13 cellular contexts compared by ENCODE assay signal in genomic region chr5:79346420-79346824, GRCh38.
DNase-seq lines count a peak whose midpoint lies in the region; ATAC-seq and TF ChIP-seq lines count a peak whose summit lies in the region.
"Had no signal": no experiment of that assay in that cellular context is flagged by ENCODE, and none has a peak within 500 bp of the region (broad histone marks: within the 10 kb centered on the region; RNA-seq: fewer than 3 reads in every experiment).

No MANE protein-coding gene starts in this region.

- H3K4me3 Mint-ChIP-seq in type B pancreatic cell = no peak overlapping the region
- H3K4me3 Mint-ChIP-seq in endothelial cell (ENCODE audit: unreplicated experiment) = no peak overlapping the region
- H3K4me3 Mint-ChIP-seq: activated T-helper 1 cell treated with anti-CD3 and anti-CD28 coated beads, Interleukin-12 subunit alpha, Interleukin-12 subunit beta, Interleukin-2, Interleukin-4 antibody, amounts not matched to agents 30 ng/mL and 10 ng/mL and 1 ng/mL, durations not matched to agents 14 hours and 24 hours and 36 hours; stimulated activated memory B cell treated with anti-CD40 and anti-IgM and Interleukin-4, amounts not matched to agents 10 μg/mL and 1 μg/mL and 100 μg/mL, for 72 hours had no signal

- H3K27me3 ChIP-seq in RWPE2 (ENCODE audit: insufficient read depth, poor library complexity, severe bottlenecking) = no peaks in the 10 kb centered on the region
- H3K27me3 ChIP-seq: cardiac muscle cell, neutrophil had no signal

- DNase-seq in RWPE2 (ENCODE audit: low spot score) (no peak), fibroblast of mammary gland (ENCODE audit: low read depth) (peak; percentile 68), type B pancreatic cell (ENCODE audit: extremely low spot score, unreplicated experiment) (no peak), endothelial cell (ENCODE audit: low spot score) (no peak), NCI-H526 (lab: John Stamatoyannopoulos, UW) (no peak), NCI-H2029 (lab: John Stamatoyannopoulos, UW) (no peak)
- DNase-seq: left ventricle myocardium inferior, NCI-H2029 treated with DMSO at 0.1 percent for 48 hours had no signal

- H3K27me3 Mint-ChIP-seq in type B pancreatic cell (no peaks in the 10 kb centered on the region), endothelial cell (ENCODE audit: unreplicated experiment) (peaks cover 1% of the 10 kb centered on the region)

- H3K36me3 Mint-ChIP-seq in type B pancreatic cell (no peaks in the 10 kb centered on the region), endothelial cell (ENCODE audit: low read depth, unreplicated experiment) (no peaks in the 10 kb centered on the region)
- H3K36me3 Mint-ChIP-seq: stimulated activated memory B cell treated with anti-CD40 and anti-IgM and Interleukin-4, amounts not matched to agents 10 μg/mL and 1 μg/mL and 100 μg/mL, for 72 hours had no signal

- H3K27ac Mint-ChIP-seq in type B pancreatic cell (peak overlapping the region; percentile 67), endothelial cell (ENCODE audit: unreplicated experiment) (no peak overlapping the region)
- H3K27ac Mint-ChIP-seq: activated T-helper 1 cell treated with anti-CD3 and anti-CD28 coated beads, Interleukin-12 subunit alpha, Interleukin-12 subunit beta, Interleukin-2, Interleukin-4 antibody, amounts not matched to agents 30 ng/mL and 10 ng/mL and 1 ng/mL, durations not matched to agents 14 hours and 24 hours and 36 hours; stimulated activated memory B cell treated with anti-CD40 and anti-IgM and Interleukin-4, amounts not matched to agents 10 μg/mL and 1 μg/mL and 100 μg/mL, for 72 hours had no signal

- H3K36me3 ChIP-seq in HEK293 (ENCODE audit: control insufficient read depth in 2 of 2, insufficient read depth in 1 of 2, low read length in 2 of 2) = no peaks in the 10 kb centered on the region
- H3K36me3 ChIP-seq in RWPE2 (ENCODE audit: low read depth) = no peaks in the 10 kb centered on the region
- H3K36me3 ChIP-seq: cardiac muscle cell, left ventricle myocardium inferior, neutrophil had no signal

- H3K9me3 Mint-ChIP-seq in type B pancreatic cell = no peaks in the 10 kb centered on the region
- H3K9me3 Mint-ChIP-seq in endothelial cell (ENCODE audit: unreplicated experiment) = no peaks in the 10 kb centered on the region
- H3K9me3 Mint-ChIP-seq: activated T-helper 1 cell treated with anti-CD3 and anti-CD28 coated beads, Interleukin-12 subunit alpha, Interleukin-12 subunit beta, Interleukin-2, Interleukin-4 antibody, amounts not matched to agents 30 ng/mL and 10 ng/mL and 1 ng/mL, durations not matched to agents 14 hours and 24 hours and 36 hours; stimulated activated memory B cell treated with anti-CD40 and anti-IgM and Interleukin-4, amounts not matched to agents 10 μg/mL and 1 μg/mL and 100 μg/mL, for 72 hours had no signal

- H3K27ac ChIP-seq in HEK293 (ENCODE audit: extremely low read depth, low read depth, low read length) (no peak overlapping the region), RWPE2 (ENCODE audit: poor library complexity, severe bottlenecking) (no peak overlapping the region)
- H3K27ac ChIP-seq: cardiac muscle cell, left ventricle myocardium inferior, neutrophil had no signal

- no peak for TF ChIP-seq CTCF in HEK293 (tag by site-specific recombination; IDR thresholded peaks at IDR 0.05)
- no peak for TF ChIP-seq CTCF in RWPE2 (IDR thresholded peaks at IDR 0.05; ENCODE audit: poor library complexity, severe bottlenecking)
- TF ChIP-seq CTCF in fibroblast of mammary gland (conservative IDR thresholded peaks at IDR 0.05; ENCODE audit: control insufficient read depth, insufficient read depth, low read depth, low read length) = no peak
- no peak for TF ChIP-seq CTCF in type B pancreatic cell (conservative IDR thresholded peaks at IDR 0.05)
- no peak for TF ChIP-seq CTCF in endothelial cell (IDR thresholded peaks at IDR 0.05; ENCODE audit: unreplicated experiment)

- H3K9me3 ChIP-seq in HEK293 (ENCODE audit: control insufficient read depth, insufficient read depth, low read depth, low read length) (no peaks in the 10 kb centered on the region), RWPE2 (ENCODE audit: severe bottlenecking) (no peaks in the 10 kb centered on the region)
- H3K9me3 ChIP-seq: left ventricle myocardium inferior, neutrophil had no signal

- POLR2A ChIA-PET in HEK293 (lab: Yijun Ruan, JAX) = no interaction called here

- CTCF ChIA-PET in HEK293 (lab: Yijun Ruan, JAX) = interaction anchor here (0.7 to 0.8 kb wide), 2 partner anchors 321 to 1786 kb away, joined by 3 to 4 read pairs; no protein-coding TSS in a partner anchor

- H3K4me1 ChIP-seq in HEK293 (ENCODE audit: control insufficient read depth, insufficient read depth, low read length) = no peaks in the 10 kb centered on the region
- H3K4me1 ChIP-seq in RWPE2 (ENCODE audit: insufficient read depth, poor library complexity, severe bottlenecking) = peaks cover 11% of the 10 kb centered on the region
- H3K4me1 ChIP-seq: left ventricle myocardium inferior had no signal

- peak; percentile 76 for ATAC-seq in RWPE2 (ENCODE audit: low read depth)
- ATAC-seq: stimulated activated memory B cell treated with anti-CD40 and anti-IgM and Interleukin-4, amounts not matched to agents 10 μg/mL and 1 μg/mL and 100 μg/mL, for 72 hours had no signal

- H3K4me1 Mint-ChIP-seq in type B pancreatic cell (ENCODE audit: unreplicated experiment) (no peaks in the 10 kb centered on the region), endothelial cell (ENCODE audit: unreplicated experiment) (no peaks in the 10 kb centered on the region)
- H3K4me1 Mint-ChIP-seq: stimulated activated memory B cell treated with anti-CD40 and anti-IgM and Interleukin-4, amounts not matched to agents 10 μg/mL and 1 μg/mL and 100 μg/mL, for 72 hours had no signal

- no peak overlapping the region for H3K4me3 ChIP-seq in HEK293 (ENCODE audit: low read depth, low read length)
- H3K4me3 ChIP-seq in RWPE2 (ENCODE audit: severe bottlenecking) = no peak overlapping the region
- no peak overlapping the region for H3K4me3 ChIP-seq in fibroblast of mammary gland (ENCODE audit: control insufficient read depth, low read depth, low read length)
- H3K4me3 ChIP-seq: cardiac muscle cell, left ventricle myocardium inferior had no signal

TF ChIP-seq in HEK293, 187 proteins besides CTCF, POLR2A, EP300 and RAD21:
- TF ChIP-seq ZNF791 (tag by site-specific recombination; IDR thresholded peaks at IDR 0.05) = no peak
- 0 out of 2 replicates have a peak, but pooled peaks have one; percentile 18 for TF ChIP-seq ZNF660 (tag by site-specific recombination; IDR thresholded peaks at IDR 0.05)
